19 cellular contexts compared by ENCODE assay signal in genomic region chr19:35731779-35732405, GRCh38. TPM values are rescaled to one million over a fixed set of nuclear protein-coding genes. Genes with fewer than 3 reads are reported as not detected.
A peak's percentile ranks its signal among the peaks of the same experiment; 100 is the strongest.
DNase-seq lines count a peak whose midpoint lies in the region; ATAC-seq, FAIRE-seq and TF ChIP-seq lines count a peak whose summit lies in the region.
"Had no signal": no experiment of that assay in that cellular context is flagged by ENCODE, and none has a peak within 500 bp of the region (broad histone marks: within the 10 kb centered on the region; RNA-seq: fewer than 3 reads in every experiment).

No MANE protein-coding gene starts in this region.

- TF ChIP-seq CTCF in GM20000 (IDR thresholded peaks at IDR 0.05; ENCODE audit: extremely low read depth, missing control alignments) (no peak), K562 (IDR thresholded peaks at IDR 0.05 in 2 of 3, conservative IDR thresholded peaks at IDR 0.05 in 1 of 3; ENCODE audit: insufficient read depth in 2 of 3, low read depth in 1 of 3, low read length in 3 of 3) (no peak), left lung (IDR thresholded peaks at IDR 0.05) (no peak)

- intact Hi-C loops in K562 (cut with micrococcal nuclease) (no loop called here), left lung (cut with DNase I) (no loop called here)

- H3K36me3 ChIP-seq in K562 (ENCODE audit: control insufficient read depth, insufficient read depth, low read length) (peaks cover 98% of the 10 kb centered on the region; the same call in 2 of the 3 replicates), left lung (peaks cover 0 to 100% of the 10 kb centered on the region in 2 donors)

- TF ChIP-seq EP300 in K562 (IDR thresholded peaks at IDR 0.05; ENCODE audit: low read length), result no peak

- 92% methylated on average over 15 of the region's 21 CpGs for WGBS in K562 (ENCODE audit: insufficient coverage, low coverage, missing lambda C conversion rate)

- no TSS peak for BruUV-seq in K562 (replicated peaks; lab: Mats Ljungman, UMichigan)

- no peak for TF ChIP-seq RAD21 in K562 (CRISPR knock-in tag; conservative IDR thresholded peaks at IDR 0.05 in 1 of 2, IDR thresholded peaks at IDR 0.05 in 1 of 2)

- no peak overlapping the region for H3K4me3 ChIP-seq in K562
- H3K4me3 ChIP-seq in left lung, result no peak overlapping the region
- H3K4me3 ChIP-seq: SJSA1 had no signal

- no peaks in the 10 kb centered on the region for H3K9me3 Mint-ChIP-seq in stimulated activated effector memory CD8-positive, alpha-beta T cell treated with anti-CD3 and anti-CD28 coated beads, Interleukin-12 subunit alpha, Interleukin-12 subunit beta, amount 100 ng/mL, for 72 hours

- no peak overlapping the region for H3K9ac ChIP-seq in K562 (ENCODE audit: insufficient read depth in 1 of 2, low read depth in 2 of 2, low read length in 2 of 2)
- H3K9ac ChIP-seq: KMS-11 had no signal

- H2AFZ ChIP-seq in K562 (ENCODE audit: low read depth, low read length), result no peak overlapping the region

- POLR2A ChIA-PET in K562 (lab: Yijun Ruan, JAX), result interaction anchor here (1.7 kb wide), 1 partner anchor 8 kb away, joined by 4 read pairs; no protein-coding TSS in a partner anchor

- peaks cover 36% of the 10 kb centered on the region for H3K4me1 Mint-ChIP-seq in stimulated activated effector memory CD8-positive, alpha-beta T cell treated with anti-CD3 and anti-CD28 coated beads, Interleukin-12 subunit alpha, Interleukin-12 subunit beta, amount 100 ng/mL, for 72 hours

- peaks cover 0 to 7% of the 10 kb centered on the region in 2 experiments; a peak in 2 of 5 replicates for H3K4me1 ChIP-seq in K562 (replicated peaks in 1 of 2; ENCODE audit: control insufficient read depth in 2 of 2, insufficient read depth in 2 of 2, low read length in 2 of 2)
- no peaks in the 10 kb centered on the region for H3K4me1 ChIP-seq in left lung
- H3K4me1 ChIP-seq: SJSA1 had no signal

- H3K27ac Mint-ChIP-seq in stimulated activated effector memory CD8-positive, alpha-beta T cell treated with anti-CD3 and anti-CD28 coated beads, Interleukin-12 subunit alpha, Interleukin-12 subunit beta, amount 100 ng/mL, for 72 hours, result peak overlapping the region; percentile 29

- H3K79me2 ChIP-seq in K562 (ENCODE audit: control insufficient read depth, insufficient read depth, low read length), result no peaks in the 10 kb centered on the region

- no peak for FAIRE-seq in K562 (lab: Jason Lieb, UNC)

- CTCF ChIA-PET in K562 (lab: Yijun Ruan, JAX; ENCODE audit: low intra/inter-chr PET ratio), result no interaction called here

- H3K4me2 ChIP-seq in K562 (ENCODE audit: insufficient read depth, low read length), result no peak overlapping the region
- H3K4me2 ChIP-seq: KMS-11 had no signal

- in situ Hi-C loops in K562 (cut with MboI), result no loop called here

- H3K27ac ChIP-seq in K562 (ENCODE audit: extremely low read depth, low read depth, low read length) (no peak overlapping the region), left lung (no peak overlapping the region)
- H3K27ac ChIP-seq: C4-2B, KMS-11, SJSA1 had no signal

- H3K9me1 ChIP-seq in K562 (ENCODE audit: control insufficient read depth, insufficient read depth, low read length), result no peaks in the 10 kb centered on the region

- peaks cover 100% of the 10 kb centered on the region for H3K36me3 Mint-ChIP-seq in stimulated activated effector memory CD8-positive, alpha-beta T cell treated with anti-CD3 and anti-CD28 coated beads, Interleukin-12 subunit alpha, Interleukin-12 subunit beta, amount 100 ng/mL, for 72 hours

- TF ChIP-seq POLR2A in K562 (conservative IDR thresholded peaks at IDR 0.05), result no peak

- H4K20me1 ChIP-seq in K562 (replicated peaks; ENCODE audit: control insufficient read depth, insufficient read depth, low read length), result 0 out of 2 replicates have a peak, but pooled peaks cover 2% of the 10 kb centered on the region

- no peak for ATAC-seq in K562
- no peak for ATAC-seq in stimulated activated effector memory CD8-positive, alpha-beta T cell treated with anti-CD3 and anti-CD28 coated beads, Interleukin-12 subunit alpha, Interleukin-12 subunit beta, amount 100 ng/mL, for 72 hours
- ATAC-seq in left lung, result no peak
- ATAC-seq: PC-3 had no signal

- H3K9me3 ChIP-seq in K562 (replicated peaks; ENCODE audit: control insufficient read depth, insufficient read depth, low read depth, low read length) (no peaks in the 10 kb centered on the region), left lung (no peaks in the 10 kb centered on the region)
- H3K9me3 ChIP-seq: SJSA1 had no signal

- H3K27me3 ChIP-seq in K562 (ENCODE audit: control insufficient read depth in 2 of 2, insufficient read depth in 2 of 2, low read length in 2 of 2), result no peaks in the 10 kb centered on the region
- H3K27me3 ChIP-seq in left lung, result no peaks in the 10 kb centered on the region
- H3K27me3 ChIP-seq: SJSA1 had no signal

- DNase-seq in GM20000 (ENCODE audit: low spot score) (peak; percentile 15), K562 (ENCODE audit: extremely low read depth in 1 of 4, low spot score in 3 of 4) (no peak), left lung (no peak)
- no peak for DNase-seq in stimulated activated effector memory CD8-positive, alpha-beta T cell treated with anti-CD3 and anti-CD28 coated beads, Interleukin-12 subunit alpha, Interleukin-12 subunit beta, amount 100 ng/mL, for 72 hours (ENCODE audit: low spot score in 2 of 2)
- no peak for DNase-seq in stimulated activated CD4-positive, alpha-beta T cell treated with anti-CD3 and anti-CD28 coated beads, Interleukin-15, amount 100 ng/mL, for 24 hours
- DNase-seq: AML-193, DMS 273 treated with DMSO at 0.1 percent for 48 hours, DND-41, H7, NCI-H1048, NCI-H1436, NCI-H2029, NCI-H345, NCI-H524 treated with DMSO at 0.1 percent for 48 hours, RPMI8226 had no signal

- no peak overlapping the region for H3K4me3 Mint-ChIP-seq in stimulated activated effector memory CD8-positive, alpha-beta T cell treated with anti-CD3 and anti-CD28 coated beads, Interleukin-12 subunit alpha, Interleukin-12 subunit beta, amount 100 ng/mL, for 72 hours

RNA-seq across cellular contexts. Expression of gene IGFLR1, which starts 10.4 kb away (rescaled TPM):
- total RNA-seq in K562 (2011; cell fraction: chromatin; rRNA removed; ENCODE audit: low replicate concordance), result 4.8 and 9.7 TPM in 2 replicates
- 8.8 and 9.6 TPM in 2 replicates for total RNA-seq in K562 (2011; cell fraction: nucleolus; rRNA removed)
- total RNA-seq in K562 (2011; cell fraction: nucleoplasm; rRNA removed), result 5.4 and 9.5 TPM in 2 replicates
- total RNA-seq in K562 (2014; rRNA removed) (12.1 and 14.3 TPM in 2 replicates), K562 (2014; rRNA removed; fragmentation: Illumina TruSeq; extraction: Trizol) (1.2 and 3.6 TPM in 2 replicates), K562 (2015; rRNA removed; fragmentation: Illumina TruSeq; extraction: Trizol) (4.6 and 9.1 TPM in 2 replicates), K562 (2021) (7.8 and 12.1 TPM in 2 replicates), left lung (10 to 100 TPM; 14.1 to 25.8 TPM)
- polyA plus RNA-seq in K562 (2011; rRNA removed) (4.0 and 4.2 TPM in 2 replicates), K562 (2014; fragmentation: Illumina TruSeq; extraction: Trizol) (6.8 and 9.2 TPM in 2 replicates), K562 (2014; fragmentation: Nextera tagmentation; extraction: Ambion mirVana) (1 to 10 TPM; 1.0 to 2.6 TPM), K562 (2014; rRNA removed) (11.6 and 15.0 TPM in 2 replicates)
- 8.8 and 25.3 TPM in 2 replicates for polyA plus RNA-seq in K562 (2011; cell fraction: cytosol; rRNA removed)
- 15.2 and 21.1 TPM in 2 replicates for polyA plus RNA-seq in K562 (2011; cell fraction: nucleus; rRNA removed)
- polyA plus RNA-seq in K562 (2012), result 10.9 and 14.5 TPM in 2 replicates
- 0.75 and 0.98 TPM in 2 replicates for polyA minus RNA-seq in K562 (2011; rRNA and poly(A)+ RNA removed)
- polyA minus RNA-seq in K562 (2011; cell fraction: cytosol; rRNA and poly(A)+ RNA removed), result 4.4 and 7.9 TPM in 2 replicates
- 2.8 and 3.2 TPM in 2 replicates for polyA minus RNA-seq in K562 (2011; cell fraction: nucleus; rRNA and poly(A)+ RNA removed)

RNA-seq across cellular contexts. Expression of gene U2AF1L4, which starts 13.3 kb away (rescaled TPM):
- total RNA-seq in K562 (2011; cell fraction: chromatin; rRNA removed; ENCODE audit: low replicate concordance), result 25.9 and 46.7 TPM in 2 replicates
- total RNA-seq in K562 (2011; cell fraction: nucleolus; rRNA removed), result 26.5 and 31.5 TPM in 2 replicates
- 29.8 and 35.6 TPM in 2 replicates for total RNA-seq in K562 (2011; cell fraction: nucleoplasm; rRNA removed)
- total RNA-seq in K562 (2014; rRNA removed), result 11.3 and 14.0 TPM in 2 replicates
- total RNA-seq in K562 (2014; rRNA removed; fragmentation: Illumina TruSeq; extraction: Trizol), result 6.6 and 8.4 TPM in 2 replicates
- total RNA-seq in K562 (2015; rRNA removed; fragmentation: Illumina TruSeq; extraction: Trizol), result 8.9 and 12.6 TPM in 2 replicates
- 11.2 and 14.8 TPM in 2 replicates for total RNA-seq in K562 (2021)
- 9.5 and 16.9 TPM in 2 replicates for polyA plus RNA-seq in K562 (2011; rRNA removed)
- polyA plus RNA-seq in K562 (2011; cell fraction: cytosol; rRNA removed), result 12.9 and 18.3 TPM in 2 replicates
- polyA plus RNA-seq in K562 (2011; cell fraction: nucleus; rRNA removed), result 85.9 and 97.8 TPM in 2 replicates
- polyA plus RNA-seq in K562 (2012), result 14.7 and 19.2 TPM in 2 replicates
- 14.4 and 16.7 TPM in 2 replicates for polyA plus RNA-seq in K562 (2014; fragmentation: Illumina TruSeq; extraction: Trizol)
- 10 to 100 TPM in 1 of 2 experiments, 1 to 10 TPM in 1; 9.7 to 16.7 TPM for polyA plus RNA-seq in K562 (2014; fragmentation: Nextera tagmentation; extraction: Ambion mirVana)
- 14.4 and 19.5 TPM in 2 replicates for polyA plus RNA-seq in K562 (2014; rRNA removed)
- polyA minus RNA-seq in K562 (2011; rRNA and poly(A)+ RNA removed), result 4.6 and 7.1 TPM in 2 replicates
- 3.1 and 9.3 TPM in 2 replicates for polyA minus RNA-seq in K562 (2011; cell fraction: cytosol; rRNA and poly(A)+ RNA removed)
- polyA minus RNA-seq in K562 (2011; cell fraction: nucleus; rRNA and poly(A)+ RNA removed), result 10.8 and 16.2 TPM in 2 replicates
- 10 to 100 TPM; 15.2 to 16.6 TPM for total RNA-seq in left lung

RNA-seq across cellular contexts. Expression of gene PSENEN, which starts 13.6 kb away (rescaled TPM):
- total RNA-seq in K562 (2011; cell fraction: chromatin; rRNA removed; ENCODE audit: low replicate concordance), result 14.8 and 25.8 TPM in 2 replicates
- 38.7 and 45.7 TPM in 2 replicates for total RNA-seq in K562 (2011; cell fraction: nucleolus; rRNA removed)
- 23.4 and 27.6 TPM in 2 replicates for total RNA-seq in K562 (2011; cell fraction: nucleoplasm; rRNA removed)
- total RNA-seq in K562 (2014; rRNA removed), result 42.3 and 49.6 TPM in 2 replicates
- total RNA-seq in K562 (2014; rRNA removed; fragmentation: Illumina TruSeq; extraction: Trizol), result 48.0 and 53.3 TPM in 2 replicates
- 59.0 and 61.1 TPM in 2 replicates for total RNA-seq in K562 (2015; rRNA removed; fragmentation: Illumina TruSeq; extraction: Trizol)
- 63.1 and 65.7 TPM in 2 replicates for total RNA-seq in K562 (2021)
- 29.6 and 34.5 TPM in 2 replicates for polyA plus RNA-seq in K562 (2011; rRNA removed)
- polyA plus RNA-seq in K562 (2011; cell fraction: cytosol; rRNA removed), result 47.5 and 76.3 TPM in 2 replicates
- polyA plus RNA-seq in K562 (2011; cell fraction: nucleus; rRNA removed), result 25.2 and 26.0 TPM in 2 replicates
- 61.9 and 63.5 TPM in 2 replicates for polyA plus RNA-seq in K562 (2012)
- 54.2 and 58.6 TPM in 2 replicates for polyA plus RNA-seq in K562 (2014; fragmentation: Illumina TruSeq; extraction: Trizol)
- 100 to 1,000 TPM; 261 to 299 TPM for polyA plus RNA-seq in K562 (2014; fragmentation: Nextera tagmentation; extraction: Ambion mirVana)
- polyA plus RNA-seq in K562 (2014; rRNA removed), result 76.5 and 79.2 TPM in 2 replicates
- 22.1 and 30.1 TPM in 2 replicates for polyA minus RNA-seq in K562 (2011; rRNA and poly(A)+ RNA removed)
- polyA minus RNA-seq in K562 (2011; cell fraction: cytosol; rRNA and poly(A)+ RNA removed), result 10.7 and 13.5 TPM in 2 replicates
- 5.4 and 7.6 TPM in 2 replicates for polyA minus RNA-seq in K562 (2011; cell fraction: nucleus; rRNA and poly(A)+ RNA removed)
- 10 to 100 TPM; 59.6 to 90.3 TPM for total RNA-seq in left lung

RNA-seq across cellular contexts. Expression of gene KMT2B, which starts 14.1 kb away (rescaled TPM):
- total RNA-seq in K562 (2011; cell fraction: chromatin; rRNA removed; ENCODE audit: low replicate concordance), result 84.2 and 203 TPM in 2 replicates
- 117 and 120 TPM in 2 replicates for total RNA-seq in K562 (2011; cell fraction: nucleolus; rRNA removed)
- 104 and 131 TPM in 2 replicates for total RNA-seq in K562 (2011; cell fraction: nucleoplasm; rRNA removed)
- total RNA-seq in K562 (2014; rRNA removed) (8.1 and 9.0 TPM in 2 replicates), K562 (2014; rRNA removed; fragmentation: Illumina TruSeq; extraction: Trizol) (2.7 and 4.8 TPM in 2 replicates), K562 (2015; rRNA removed; fragmentation: Illumina TruSeq; extraction: Trizol) (6.0 and 6.7 TPM in 2 replicates), K562 (2021) (36.0 and 43.9 TPM in 2 replicates), left lung (10 to 100 TPM; 29.4 to 39.1 TPM)
- polyA plus RNA-seq in K562 (2011; rRNA removed) (11.0 and 19.1 TPM in 2 replicates), K562 (2014; fragmentation: Illumina TruSeq; extraction: Trizol) (21.5 and 27.8 TPM in 2 replicates), K562 (2014; fragmentation: Nextera tagmentation; extraction: Ambion mirVana) (1 to 10 TPM in 1 of 2 experiments, under 1 TPM in 1; 0.63 to 1.3 TPM), K562 (2014; rRNA removed) (16.4 and 21.9 TPM in 2 replicates)
- polyA plus RNA-seq in K562 (2011; cell fraction: cytosol; rRNA removed), result 14.8 and 17.2 TPM in 2 replicates
- polyA plus RNA-seq in K562 (2011; cell fraction: nucleus; rRNA removed), result 108 and 154 TPM in 2 replicates
- polyA plus RNA-seq in K562 (2012), result 38.7 and 38.9 TPM in 2 replicates
- polyA minus RNA-seq in K562 (2011; rRNA and poly(A)+ RNA removed), result 7.1 and 9.7 TPM in 2 replicates
- 12.2 and 21.2 TPM in 2 replicates for polyA minus RNA-seq in K562 (2011; cell fraction: cytosol; rRNA and poly(A)+ RNA removed)
- polyA minus RNA-seq in K562 (2011; cell fraction: nucleus; rRNA and poly(A)+ RNA removed), result 14.7 and 18.4 TPM in 2 replicates

RNA-seq across cellular contexts. Expression of gene LIN37, which starts 16.5 kb away (rescaled TPM):
- 16.9 and 59.4 TPM in 2 replicates for total RNA-seq in K562 (2011; cell fraction: chromatin; rRNA removed; ENCODE audit: low replicate concordance)
- total RNA-seq in K562 (2011; cell fraction: nucleolus; rRNA removed), result 32.5 and 40.4 TPM in 2 replicates
- 22.7 and 31.1 TPM in 2 replicates for total RNA-seq in K562 (2011; cell fraction: nucleoplasm; rRNA removed)
- total RNA-seq in K562 (2014; rRNA removed) (7.7 and 10.3 TPM in 2 replicates), K562 (2014; rRNA removed; fragmentation: Illumina TruSeq; extraction: Trizol) (5.0 and 5.7 TPM in 2 replicates), K562 (2015; rRNA removed; fragmentation: Illumina TruSeq; extraction: Trizol) (8.5 and 8.6 TPM in 2 replicates), K562 (2021) (9.2 TPM in 2 replicates), left lung (1 to 10 TPM; 6.6 to 9.9 TPM)
- polyA plus RNA-seq in K562 (2011; rRNA removed) (4.4 and 8.7 TPM in 2 replicates), K562 (2014; fragmentation: Illumina TruSeq; extraction: Trizol) (11.5 and 14.4 TPM in 2 replicates), K562 (2014; fragmentation: Nextera tagmentation; extraction: Ambion mirVana) (1 to 10 TPM; 1.2 to 3.1 TPM), K562 (2014; rRNA removed) (9.0 and 12.5 TPM in 2 replicates)
- polyA plus RNA-seq in K562 (2011; cell fraction: cytosol; rRNA removed), result 11.6 and 13.7 TPM in 2 replicates
- 45.6 and 54.7 TPM in 2 replicates for polyA plus RNA-seq in K562 (2011; cell fraction: nucleus; rRNA removed)
- 7.4 and 16.7 TPM in 2 replicates for polyA plus RNA-seq in K562 (2012)
- polyA minus RNA-seq in K562 (2011; rRNA and poly(A)+ RNA removed), result 4.6 and 4.8 TPM in 2 replicates
- polyA minus RNA-seq in K562 (2011; cell fraction: cytosol; rRNA and poly(A)+ RNA removed), result 12.8 and 14.8 TPM in 2 replicates
- polyA minus RNA-seq in K562 (2011; cell fraction: nucleus; rRNA and poly(A)+ RNA removed), result 13.2 and 21.9 TPM in 2 replicates
